8 cellular contexts compared by ENCODE assay signal in the genomic region with DNA sequence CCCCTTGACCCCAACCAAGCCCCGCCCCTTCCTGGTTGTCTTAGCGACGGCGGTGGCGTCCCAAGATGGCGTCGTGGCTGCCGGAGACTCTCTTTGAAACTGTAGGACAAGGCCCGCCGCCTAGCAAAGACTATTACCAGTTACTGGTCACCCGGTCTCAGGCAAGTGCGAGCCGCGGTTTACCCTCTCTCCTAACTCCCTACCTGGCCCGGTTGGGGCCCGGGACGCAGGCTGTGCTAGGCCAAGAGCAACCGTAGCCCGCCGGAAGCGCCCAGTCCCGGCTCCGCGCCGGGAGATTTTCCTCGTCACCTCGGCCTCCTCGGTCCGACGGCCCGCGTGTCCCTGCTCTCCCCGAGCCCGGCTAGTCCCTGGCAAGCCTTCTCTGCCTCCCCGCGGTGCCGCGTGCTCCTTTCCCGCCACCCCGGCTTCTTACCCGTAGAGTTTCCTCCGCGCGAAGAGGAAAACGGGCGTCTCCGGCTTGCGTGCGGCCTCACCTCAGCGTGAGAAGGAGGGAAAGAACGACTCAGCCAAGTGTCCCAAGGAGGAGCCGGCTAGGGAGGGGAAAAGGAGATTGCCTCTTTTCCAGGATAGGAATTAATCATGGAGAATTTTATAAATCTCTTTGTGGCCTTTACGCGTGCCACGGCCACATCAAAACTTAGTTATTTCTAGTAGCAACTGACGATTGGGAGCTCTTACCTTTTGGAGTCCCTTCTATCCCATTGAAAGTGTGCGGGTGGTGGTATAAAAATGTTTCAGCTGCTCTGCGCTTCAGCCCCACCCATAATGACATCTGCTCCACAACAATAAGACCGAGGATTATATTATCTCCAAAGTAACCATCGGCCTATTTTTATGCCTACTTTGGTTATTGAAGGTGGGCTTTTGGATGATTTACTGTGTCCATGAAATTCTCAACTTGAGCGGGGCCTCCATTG. TPM values are rescaled to one million over a fixed set of nuclear protein-coding genes. Genes with fewer than 3 reads are reported as not detected.
DNase-seq lines count a peak whose midpoint lies in the region; ATAC-seq and TF ChIP-seq lines count a peak whose summit lies in the region.

A gene with protein sequence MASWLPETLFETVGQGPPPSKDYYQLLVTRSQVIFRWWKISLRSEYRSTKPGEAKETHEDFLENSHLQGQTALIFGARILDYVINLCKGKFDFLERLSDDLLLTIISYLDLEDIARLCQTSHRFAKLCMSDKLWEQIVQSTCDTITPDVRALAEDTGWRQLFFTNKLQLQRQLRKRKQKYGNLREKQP (plus strand): TSS at position 55 of the 938 bp plus-strand sequence. CDS start 11 bp downstream, at position 66.

- H3K4me1 ChIP-seq in CD8-positive, alpha-beta T cell (ENCODE audit: insufficient read depth, low read length) = peaks cover 31% of the 10 kb centered on the region
- H3K4me1 ChIP-seq in stomach smooth muscle (ENCODE audit: control insufficient read depth, insufficient read depth, low read length) = peaks cover 19% of the 10 kb centered on the region

- DNase-seq in CD8-positive, alpha-beta T cell = peak in 6 of 7 experiments; percentile 81 to 91 (median 86)
- DNase-seq in NK-92 treated with Interleukin-12 subunit alpha and Interleukin-12 subunit beta, amount 100 ng/mL, for 24 hours (lab: John Stamatoyannopoulos, UW) = peak; percentile 83
- DNase-seq in activated T-cell treated with anti-CD3 and anti-CD28 coated beads for 48 hours (ENCODE audit: low read depth) (peak; percentile 82), fibroblast of gingiva (ENCODE audit: low read depth) (peak; percentile 54), neural crest cell (ENCODE audit: low read depth, low spot score) (peak; percentile 83)

- peaks cover 1% of the 10 kb centered on the region for H3K36me3 ChIP-seq in CD8-positive, alpha-beta T cell (ENCODE audit: insufficient read depth, low read length)
- H3K36me3 ChIP-seq in stomach smooth muscle (ENCODE audit: control insufficient read depth in 2 of 2, insufficient read depth in 2 of 2, low read length in 2 of 2) = no peaks in the 10 kb centered on the region

- peak within 1 kb of the TSS; percentile 88 for H3K27ac ChIP-seq in CD8-positive, alpha-beta T cell (ENCODE audit: low read depth, low read length)
- H3K27ac ChIP-seq in stomach smooth muscle (ENCODE audit: low read length) = peak within 1 kb of the TSS; percentile 97

- H3K9me3 ChIP-seq in CD8-positive, alpha-beta T cell (ENCODE audit: low read length) = no peaks in the 10 kb centered on the region
- no peaks in the 10 kb centered on the region for H3K9me3 ChIP-seq in stomach smooth muscle (ENCODE audit: control insufficient read depth in 2 of 2, low read length in 2 of 2)

- CTCF ChIA-PET in CD8-positive, alpha-beta T cell (lab: Charles Lee) = interaction anchor here (1.0 to 2.0 kb wide), 2 partner anchors 56 to 122 kb away, joined by 3 to 8 read pairs; no protein-coding TSS in a partner anchor

- peaks cover 33% of the 10 kb centered on the region for H3K36me3 Mint-ChIP-seq in CD8-positive, alpha-beta T cell
- peaks cover 5% of the 10 kb centered on the region for H3K36me3 Mint-ChIP-seq in neural crest cell (ENCODE audit: low read depth)

- peak within 1 kb of the TSS; percentile 99 for H3K4me3 Mint-ChIP-seq in CD8-positive, alpha-beta T cell
- H3K4me3 Mint-ChIP-seq in neural crest cell = peak within 1 kb of the TSS; percentile 100

- intact Hi-C loops in CD8-positive, alpha-beta T cell (cut with DNase I, micrococcal nuclease) = loop anchor here (1.0 to 10.0 kb wide), 11 partner anchors 65 to 1862 kb away; a partner anchor contains a TSS

- no peaks in the 10 kb centered on the region for H3K27me3 Mint-ChIP-seq in CD8-positive, alpha-beta T cell (ENCODE audit: low read depth)
- peaks cover 4% of the 10 kb centered on the region for H3K27me3 Mint-ChIP-seq in neural crest cell (ENCODE audit: low read depth)

- H3K27ac Mint-ChIP-seq in CD8-positive, alpha-beta T cell = peak within 1 kb of the TSS; percentile 99
- peak within 1 kb of the TSS; percentile 100 for H3K27ac Mint-ChIP-seq in neural crest cell (ENCODE audit: unreplicated experiment)

- no peaks in the 10 kb centered on the region for H3K9me3 Mint-ChIP-seq in CD8-positive, alpha-beta T cell
- H3K9me3 Mint-ChIP-seq in neural crest cell = no peaks in the 10 kb centered on the region

- peak within 1 kb of the TSS; percentile 92 to 94 for H3K9ac ChIP-seq in stomach smooth muscle (ENCODE audit: low read length in 2 of 2)

- POLR2A ChIA-PET in CD8-positive, alpha-beta T cell (lab: Charles Lee) = interaction anchor here (0.7 to 2.3 kb wide), 5 partner anchors 11 to 1541 kb away, joined by 4 to 15 read pairs (median 4); a partner anchor contains a TSS

- peak; percentile 69 for ATAC-seq in CD8-positive, alpha-beta T cell
- ATAC-seq in GM19452 (IDR thresholded peaks at IDR 0.05; ENCODE audit: unreplicated experiment) = peak; percentile 72
- peak; percentile 32 for ATAC-seq in HG03558 (IDR thresholded peaks at IDR 0.05; ENCODE audit: extremely low read depth, unreplicated experiment)

- peaks cover 51% of the 10 kb centered on the region for H3K4me1 Mint-ChIP-seq in CD8-positive, alpha-beta T cell (ENCODE audit: low read depth)
- H3K4me1 Mint-ChIP-seq in neural crest cell = peaks cover 30% of the 10 kb centered on the region

- no peaks in the 10 kb centered on the region for H3K27me3 ChIP-seq in CD8-positive, alpha-beta T cell (ENCODE audit: insufficient read depth, low read length)
- no peaks in the 10 kb centered on the region for H3K27me3 ChIP-seq in stomach smooth muscle (ENCODE audit: control insufficient read depth in 1 of 2, insufficient read depth in 2 of 2, low read length in 2 of 2)

- TF ChIP-seq CTCF in CD8-positive, alpha-beta T cell (IDR thresholded peaks at IDR 0.05) = no peak
- TF ChIP-seq CTCF in neural crest cell (conservative IDR thresholded peaks at IDR 0.05) = no peak

- H3K4me3 ChIP-seq in CD8-positive, alpha-beta T cell (ENCODE audit: low read depth, low read length) = peak within 1 kb of the TSS; percentile 99
- H3K4me3 ChIP-seq in stomach smooth muscle (ENCODE audit: low read length in 2 of 2) = peak within 1 kb of the TSS; percentile 92 to 93

RNA-seq across cellular contexts. Expression of the gene that starts here (rescaled TPM):
- 1 to 10 TPM; 1.0 TPM for total RNA-seq in CD8-positive, alpha-beta T cell
- 3.2 and 3.5 TPM in 2 replicates for total RNA-seq in neural crest cell

Comparison
In these comparisons a context has a peak if more than half of its experiments do, and no peak if none do; other contexts are left out.
1. Peak in every context shown above with its lines: DNase-seq, ATAC-seq, H3K4me3 ChIP-seq and H3K27ac ChIP-seq.